1 cellular context compared by ENCODE assay signal in the genomic region with DNA sequence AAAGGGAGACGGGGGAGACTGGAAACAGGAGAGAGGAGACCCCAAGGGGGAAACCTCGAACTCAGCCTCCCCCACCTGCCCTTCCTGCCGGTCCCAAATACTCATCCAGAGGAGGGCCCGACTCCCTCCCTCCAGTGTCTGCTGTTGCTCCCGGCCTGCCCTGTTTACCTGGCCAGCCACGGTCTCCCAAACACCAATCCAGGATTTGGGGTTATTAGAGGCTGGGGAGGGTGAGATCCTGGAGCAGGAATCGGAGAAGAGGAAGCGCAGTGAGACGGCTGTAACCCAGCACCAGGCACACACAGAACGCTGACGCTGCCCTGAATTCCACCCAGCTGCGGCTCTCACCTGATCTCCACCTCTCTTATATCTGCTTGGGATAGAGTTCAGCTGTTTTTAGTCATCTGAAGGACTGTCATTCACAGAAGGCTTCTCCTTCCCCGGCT.
A peak's percentile ranks its signal among the peaks of the same experiment; 100 is the strongest.
TF ChIP-seq lines count a peak whose summit lies in the region.

No MANE protein-coding gene starts in this region.

TF ChIP-seq in HepG2, 621 proteins besides CTCF, POLR2A, EP300 and RAD21 (continued from another document and continues in another):
- TF ChIP-seq ZC3H13 (CRISPR knock-in tag; IDR thresholded peaks at IDR 0.05) (peak; percentile 62; the same call in 1 of the 2 replicates), KAT8 (CRISPR knock-in tag; IDR thresholded peaks at IDR 0.05) (no peak), ARID2 (CRISPR knock-in tag; IDR thresholded peaks at IDR 0.05; ENCODE audit: borderline replicate concordance) (0 out of 2 replicates have a peak, but pooled peaks have one; percentile 45), ZNF556 (CRISPR knock-in tag; IDR thresholded peaks at IDR 0.05; ENCODE audit: borderline replicate concordance) (peak; percentile 83; the same call in 1 of the 2 replicates), ZSCAN21 (CRISPR knock-in tag; IDR thresholded peaks at IDR 0.05; ENCODE audit: borderline replicate concordance) (0 out of 2 replicates have a peak, but pooled peaks have one; percentile 63), SP2 (CRISPR knock-in tag; IDR thresholded peaks at IDR 0.05) (peak; percentile 52; the same call in 1 of the 2 replicates), MTF2 (CRISPR knock-in tag; IDR thresholded peaks at IDR 0.05; ENCODE audit: borderline replicate concordance) (0 out of 2 replicates have a peak, but pooled peaks have one; percentile 40), ZBTB34 (CRISPR knock-in tag; IDR thresholded peaks at IDR 0.05) (no peak), REPIN1 (CRISPR knock-in tag; IDR thresholded peaks at IDR 0.05; ENCODE audit: borderline replicate concordance, low read depth) (0 out of 2 replicates have a peak, but pooled peaks have one; percentile 1), EZH2 (conservative IDR thresholded peaks at IDR 0.05; ENCODE audit: low read depth, low read length) (no peak), ZNF510 (CRISPR knock-in tag; IDR thresholded peaks at IDR 0.05; ENCODE audit: low read depth) (peak; percentile 93; the same call in 1 of the 2 replicates), JUN (CRISPR knock-in tag; IDR thresholded peaks at IDR 0.05) (0 out of 2 replicates have a peak, but pooled peaks have one; percentile 56), MEIS1 (CRISPR knock-in tag; IDR thresholded peaks at IDR 0.05; ENCODE audit: borderline replicate concordance) (0 out of 2 replicates have a peak, but pooled peaks have one; percentile 67), ATF4 (CRISPR knock-in tag; IDR thresholded peaks at IDR 0.05) (no peak), ZNF724P (CRISPR knock-in tag; IDR thresholded peaks at IDR 0.05; ENCODE audit: borderline replicate concordance) (peak; percentile 63; the same call in 1 of the 2 replicates), UBTF (CRISPR knock-in tag; IDR thresholded peaks at IDR 0.05) (peak; percentile 44), ZNF720 (CRISPR knock-in tag; IDR thresholded peaks at IDR 0.05) (no peak), HMGXB4 (CRISPR knock-in tag; IDR thresholded peaks at IDR 0.05; ENCODE audit: borderline replicate concordance in 1 of 2, low read depth in 1 of 2) (peak in 1 of 2 experiments; percentile 16; a peak in 2 of 4 replicates), ZFAT (CRISPR knock-in tag; conservative IDR thresholded peaks at IDR 0.05) (no peak), ZNF431 (CRISPR knock-in tag; IDR thresholded peaks at IDR 0.05; ENCODE audit: borderline replicate concordance, low read depth) (0 out of 2 replicates have a peak, but pooled peaks have one; percentile 50), CHD4 (IDR thresholded peaks at IDR 0.05; ENCODE audit: borderline replicate concordance, low read length) (no peak)
- TF ChIP-seq, protein P1, sequence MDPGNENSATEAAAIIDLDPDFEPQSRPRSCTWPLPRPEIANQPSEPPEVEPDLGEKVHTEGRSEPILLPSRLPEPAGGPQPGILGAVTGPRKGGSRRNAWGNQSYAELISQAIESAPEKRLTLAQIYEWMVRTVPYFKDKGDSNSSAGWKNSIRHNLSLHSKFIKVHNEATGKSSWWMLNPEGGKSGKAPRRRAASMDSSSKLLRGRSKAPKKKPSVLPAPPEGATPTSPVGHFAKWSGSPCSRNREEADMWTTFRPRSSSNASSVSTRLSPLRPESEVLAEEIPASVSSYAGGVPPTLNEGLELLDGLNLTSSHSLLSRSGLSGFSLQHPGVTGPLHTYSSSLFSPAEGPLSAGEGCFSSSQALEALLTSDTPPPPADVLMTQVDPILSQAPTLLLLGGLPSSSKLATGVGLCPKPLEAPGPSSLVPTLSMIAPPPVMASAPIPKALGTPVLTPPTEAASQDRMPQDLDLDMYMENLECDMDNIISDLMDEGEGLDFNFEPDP (CRISPR knock-in tag; conservative IDR thresholded peaks at IDR 0.05), result 0 out of 2 replicates have a peak, but pooled peaks have one; percentile 84
- TF ChIP-seq, protein P2, sequence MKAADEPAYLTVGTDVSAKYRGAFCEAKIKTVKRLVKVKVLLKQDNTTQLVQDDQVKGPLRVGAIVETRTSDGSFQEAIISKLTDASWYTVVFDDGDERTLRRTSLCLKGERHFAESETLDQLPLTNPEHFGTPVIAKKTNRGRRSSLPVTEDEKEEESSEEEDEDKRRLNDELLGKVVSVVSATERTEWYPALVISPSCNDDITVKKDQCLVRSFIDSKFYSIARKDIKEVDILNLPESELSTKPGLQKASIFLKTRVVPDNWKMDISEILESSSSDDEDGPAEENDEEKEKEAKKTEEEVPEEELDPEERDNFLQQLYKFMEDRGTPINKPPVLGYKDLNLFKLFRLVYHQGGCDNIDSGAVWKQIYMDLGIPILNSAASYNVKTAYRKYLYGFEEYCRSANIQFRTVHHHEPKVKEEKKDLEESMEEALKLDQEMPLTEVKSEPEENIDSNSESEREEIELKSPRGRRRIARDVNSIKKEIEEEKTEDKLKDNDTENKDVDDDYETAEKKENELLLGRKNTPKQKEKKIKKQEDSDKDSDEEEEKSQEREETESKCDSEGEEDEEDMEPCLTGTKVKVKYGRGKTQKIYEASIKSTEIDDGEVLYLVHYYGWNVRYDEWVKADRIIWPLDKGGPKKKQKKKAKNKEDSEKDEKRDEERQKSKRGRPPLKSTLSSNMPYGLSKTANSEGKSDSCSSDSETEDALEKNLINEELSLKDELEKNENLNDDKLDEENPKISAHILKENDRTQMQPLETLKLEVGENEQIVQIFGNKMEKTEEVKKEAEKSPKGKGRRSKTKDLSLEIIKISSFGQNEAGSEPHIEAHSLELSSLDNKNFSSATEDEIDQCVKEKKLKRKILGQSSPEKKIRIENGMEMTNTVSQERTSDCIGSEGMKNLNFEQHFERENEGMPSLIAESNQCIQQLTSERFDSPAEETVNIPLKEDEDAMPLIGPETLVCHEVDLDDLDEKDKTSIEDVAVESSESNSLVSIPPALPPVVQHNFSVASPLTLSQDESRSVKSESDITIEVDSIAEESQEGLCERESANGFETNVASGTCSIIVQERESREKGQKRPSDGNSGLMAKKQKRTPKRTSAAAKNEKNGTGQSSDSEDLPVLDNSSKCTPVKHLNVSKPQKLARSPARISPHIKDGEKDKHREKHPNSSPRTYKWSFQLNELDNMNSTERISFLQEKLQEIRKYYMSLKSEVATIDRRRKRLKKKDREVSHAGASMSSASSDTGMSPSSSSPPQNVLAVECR (CRISPR knock-in tag; IDR thresholded peaks at IDR 0.05; ENCODE audit: borderline replicate concordance), result peak; percentile 22; the same call in 1 of the 2 replicates
- TF ChIP-seq, protein P3, sequence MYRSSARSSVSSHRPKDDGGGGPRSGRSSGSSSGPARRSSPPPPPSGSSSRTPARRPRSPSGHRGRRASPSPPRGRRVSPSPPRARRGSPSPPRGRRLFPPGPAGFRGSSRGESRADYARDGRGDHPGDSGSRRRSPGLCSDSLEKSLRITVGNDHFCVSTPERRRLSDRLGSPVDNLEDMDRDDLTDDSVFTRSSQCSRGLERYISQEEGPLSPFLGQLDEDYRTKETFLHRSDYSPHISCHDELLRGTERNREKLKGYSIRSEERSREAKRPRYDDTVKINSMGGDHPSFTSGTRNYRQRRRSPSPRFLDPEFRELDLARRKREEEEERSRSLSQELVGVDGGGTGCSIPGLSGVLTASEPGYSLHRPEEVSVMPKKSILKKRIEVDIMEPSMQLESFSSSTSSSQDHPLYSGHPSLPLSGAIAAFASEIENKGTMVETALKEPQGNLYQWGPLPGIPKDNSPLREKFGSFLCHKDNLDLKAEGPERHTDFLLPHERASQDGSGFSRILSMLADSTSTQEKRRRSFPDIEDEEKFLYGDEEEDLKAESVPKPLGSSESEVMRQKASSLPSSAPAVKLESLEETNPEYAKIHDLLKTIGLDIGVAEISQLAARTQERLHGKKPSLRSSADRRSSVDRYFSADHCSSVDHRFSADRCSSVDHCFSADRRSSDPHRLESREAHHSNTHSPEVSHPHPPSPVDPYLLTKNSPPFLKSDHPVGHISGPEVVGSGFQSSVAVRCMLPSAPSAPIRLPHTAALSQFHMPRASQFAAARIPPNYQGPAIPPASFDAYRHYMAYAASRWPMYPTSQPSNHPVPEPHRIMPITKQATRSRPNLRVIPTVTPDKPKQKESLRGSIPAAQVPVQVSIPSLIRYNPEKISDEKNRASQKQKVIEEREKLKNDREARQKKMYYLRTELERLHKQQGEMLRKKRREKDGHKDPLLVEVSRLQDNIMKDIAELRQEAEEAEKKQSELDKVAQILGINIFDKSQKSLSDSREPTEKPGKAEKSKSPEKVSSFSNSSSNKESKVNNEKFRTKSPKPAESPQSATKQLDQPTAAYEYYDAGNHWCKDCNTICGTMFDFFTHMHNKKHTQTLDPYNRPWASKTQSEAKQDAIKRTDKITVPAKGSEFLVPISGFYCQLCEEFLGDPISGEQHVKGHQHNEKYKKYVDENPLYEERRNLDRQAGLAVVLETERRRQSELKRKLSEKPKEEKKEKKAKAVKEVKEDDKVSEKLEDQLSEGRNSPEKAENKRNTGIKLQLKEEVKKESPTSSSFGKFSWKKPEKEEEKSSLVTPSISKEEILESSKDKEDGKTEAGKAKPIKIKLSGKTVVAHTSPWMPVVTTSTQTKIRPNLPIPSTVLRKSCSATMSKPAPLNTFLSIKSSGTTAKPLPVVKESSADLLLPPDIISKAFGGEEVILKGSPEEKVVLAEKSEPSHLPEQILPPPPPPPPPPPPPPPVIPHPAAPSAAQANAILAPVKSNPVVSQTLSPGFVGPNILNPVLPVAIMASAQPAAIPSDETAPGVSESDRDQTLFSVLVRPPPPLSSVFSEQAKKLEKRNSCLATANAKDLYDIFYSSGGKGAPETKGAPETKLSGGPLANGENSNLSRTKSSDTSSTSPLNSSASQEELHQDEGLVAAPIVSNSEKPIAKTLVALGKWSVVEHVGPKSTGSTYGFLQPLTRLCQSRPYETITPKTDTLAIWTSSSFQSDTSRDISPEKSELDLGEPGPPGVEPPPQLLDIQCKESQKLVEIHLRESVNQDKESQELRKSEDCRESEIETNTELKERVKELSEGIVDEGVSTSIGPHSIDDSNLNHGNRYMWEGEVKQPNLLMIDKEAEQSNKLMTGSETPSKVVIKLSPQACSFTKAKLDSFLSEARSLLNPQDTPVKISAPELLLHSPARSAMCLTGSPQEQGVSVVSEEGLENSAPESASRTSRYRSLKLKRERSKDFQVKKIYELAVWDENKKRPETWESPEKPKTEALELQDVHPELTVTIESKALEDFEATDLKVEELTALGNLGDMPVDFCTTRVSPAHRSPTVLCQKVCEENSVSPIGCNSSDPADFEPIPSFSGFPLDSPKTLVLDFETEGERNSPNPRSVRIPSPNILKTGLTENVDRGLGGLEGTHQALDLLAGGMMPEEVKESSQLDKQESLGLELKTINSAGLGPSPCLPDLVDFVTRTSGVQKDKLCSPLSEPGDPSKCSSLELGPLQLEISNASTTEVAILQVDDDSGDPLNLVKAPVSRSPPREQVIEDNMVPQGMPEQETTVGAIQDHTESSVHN (CRISPR knock-in tag; IDR thresholded peaks at IDR 0.05), result no peak
- TF ChIP-seq, protein P4, sequence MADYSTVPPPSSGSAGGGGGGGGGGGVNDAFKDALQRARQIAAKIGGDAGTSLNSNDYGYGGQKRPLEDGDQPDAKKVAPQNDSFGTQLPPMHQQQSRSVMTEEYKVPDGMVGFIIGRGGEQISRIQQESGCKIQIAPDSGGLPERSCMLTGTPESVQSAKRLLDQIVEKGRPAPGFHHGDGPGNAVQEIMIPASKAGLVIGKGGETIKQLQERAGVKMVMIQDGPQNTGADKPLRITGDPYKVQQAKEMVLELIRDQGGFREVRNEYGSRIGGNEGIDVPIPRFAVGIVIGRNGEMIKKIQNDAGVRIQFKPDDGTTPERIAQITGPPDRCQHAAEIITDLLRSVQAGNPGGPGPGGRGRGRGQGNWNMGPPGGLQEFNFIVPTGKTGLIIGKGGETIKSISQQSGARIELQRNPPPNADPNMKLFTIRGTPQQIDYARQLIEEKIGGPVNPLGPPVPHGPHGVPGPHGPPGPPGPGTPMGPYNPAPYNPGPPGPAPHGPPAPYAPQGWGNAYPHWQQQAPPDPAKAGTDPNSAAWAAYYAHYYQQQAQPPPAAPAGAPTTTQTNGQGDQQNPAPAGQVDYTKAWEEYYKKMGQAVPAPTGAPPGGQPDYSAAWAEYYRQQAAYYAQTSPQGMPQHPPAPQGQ (CRISPR knock-in tag; IDR thresholded peaks at IDR 0.05; ENCODE audit: borderline replicate concordance), result no peak
